ENCODE assay signal across 9 cellular contexts in genomic region chr2:19933351-19933981, GRCh38. TPM values are rescaled to one million over a fixed set of nuclear protein-coding genes. Genes with fewer than 3 reads are reported as not detected.
A peak's percentile ranks its signal among the peaks of the same experiment; 100 is the strongest.
DNase-seq lines count a peak whose midpoint lies in the region; ATAC-seq, FAIRE-seq and TF ChIP-seq lines count a peak whose summit lies in the region.
"Had no signal": no experiment of that assay in that cellular context is flagged by ENCODE, and none has a peak within 500 bp of the region (broad histone marks: within the 10 kb centered on the region; RNA-seq: fewer than 3 reads in every experiment).

No MANE protein-coding gene starts in this region.

- no peaks in the 10 kb centered on the region for H3K9me3 ChIP-seq in SK-N-MC (ENCODE audit: low read depth, low read length)
- peaks cover 5% of the 10 kb centered on the region for H3K9me3 ChIP-seq in HepG2 (ENCODE audit: low read length)

- no peaks in the 10 kb centered on the region for H3K79me2 ChIP-seq in HepG2 (ENCODE audit: insufficient read depth, low read length)

- H3K9me3 Mint-ChIP-seq in natural killer cell: peaks cover 0 to 5% of the 10 kb centered on the region in 2 donors

- peaks cover 13% of the 10 kb centered on the region for H3K36me3 Mint-ChIP-seq in natural killer cell

- CTCF ChIA-PET in HepG2 (lab: Yijun Ruan, JAX; ENCODE audit: low intra/inter-chr PET ratio, low total read pairs): no interaction called here

- BruUV-seq in HepG2 (replicated peaks; lab: Mats Ljungman, UMichigan): no TSS peak

- TF ChIP-seq EP300 in HepG2 (IDR thresholded peaks at IDR 0.05; ENCODE audit: low read depth in 2 of 2, low read length in 2 of 2) (peak in 1 of 2 experiments; percentile 25; a peak in 1 of 4 replicates), HepG2 (CRISPR knock-in tag; IDR thresholded peaks at IDR 0.05; ENCODE audit: borderline replicate concordance) (no peak)

- ATAC-seq in HG02798 (IDR thresholded peaks at IDR 0.05; ENCODE audit: poor library complexity, unreplicated experiment) (peak; percentile 73), HepG2 (peak; percentile 93), natural killer cell (no peak), HG03039 (IDR thresholded peaks at IDR 0.05; ENCODE audit: unreplicated experiment) (no peak)

- peak overlapping the region; percentile 17 for H2AFZ ChIP-seq in HepG2 (ENCODE audit: low read length)

- no peak for FAIRE-seq in HepG2 (lab: Jason Lieb, UNC)

- no peak overlapping the region for H3K4me3 ChIP-seq in SK-N-MC
- H3K4me3 ChIP-seq in HepG2 (replicated peaks in 1 of 3; ENCODE audit: insufficient read depth in 1 of 3, low read depth in 2 of 3, low read length in 3 of 3): no peak overlapping the region

- no peak for TF ChIP-seq RAD21 in HepG2 (CRISPR knock-in tag; IDR thresholded peaks at IDR 0.05)

- intact Hi-C loops in HepG2 (cut with micrococcal nuclease; ENCODE audit: unreplicated experiment): no loop called here
- intact Hi-C loops in natural killer cell (cut with micrococcal nuclease): no loop called here

- peak overlapping the region; percentile 55 for H3K4me2 ChIP-seq in HepG2 (ENCODE audit: low read depth, low read length)

- H3K9ac ChIP-seq in SK-N-MC (ENCODE audit: insufficient read length): no peak overlapping the region
- peak overlapping the region; percentile 43; the same call in 1 of the 2 replicates for H3K9ac ChIP-seq in HepG2 (ENCODE audit: insufficient read depth, low read depth, low read length)

- H3K27ac Mint-ChIP-seq in natural killer cell: no peak overlapping the region

- H3K27ac ChIP-seq in SK-N-MC (peak overlapping the region; percentile 44), HepG2 (ENCODE audit: extremely low read length, insufficient read depth, low read length) (peak overlapping the region; percentile 61)

- POLR2A ChIA-PET in HepG2 (lab: Yijun Ruan, JAX): interaction anchor here (0.5 to 1.5 kb wide), 5 partner anchors 32 to 119 kb away, joined by 3 to 5 read pairs (median 3); partner anchors contain the start of genes LAPTM4A and TTC32

- in situ Hi-C loops in HepG2 (cut with HindIII; ENCODE audit: extremely low pct_ligation_motif_present, low pct_unique_long_range_greater_than_20kb): no loop called here
- in situ Hi-C loops in GM13977 (cut with MboI; ENCODE audit: low pct_unique_long_range_greater_than_20kb, low sequenced_read_pairs, unreplicated experiment): no loop called here

- H3K27me3 ChIP-seq in HepG2 (ENCODE audit: control insufficient read depth in 1 of 2, insufficient read depth in 2 of 2, low read length in 2 of 2): no peaks in the 10 kb centered on the region

- DNase-seq in GM10266 (ENCODE audit: extremely low spot score) (peak; percentile 6), SK-N-MC (ENCODE audit: low read depth, low spot score) (no peak), HepG2 (ENCODE audit: low spot score) (peak; percentile 74), natural killer cell (no peak), GM13977 (ENCODE audit: low spot score) (no peak)
- DNase-seq in stimulated activated CD4-positive, alpha-beta T cell treated with anti-CD3 and anti-CD28 coated beads, Interleukin-2, amount 100 ng/mL, for 48 hours: no peak
- DNase-seq: T1000 had no signal

- H3K4me1 Mint-ChIP-seq in natural killer cell: no peaks in the 10 kb centered on the region

- H3K27me3 Mint-ChIP-seq in natural killer cell (ENCODE audit: low read depth in 2 of 2): no peaks in the 10 kb centered on the region

- H3K4me3 Mint-ChIP-seq in natural killer cell: no peak overlapping the region

- H3K36me3 ChIP-seq in SK-N-MC (ENCODE audit: insufficient read depth, low read length): peaks cover 62% of the 10 kb centered on the region
- H3K36me3 ChIP-seq in HepG2 (replicated peaks in 1 of 2; ENCODE audit: control insufficient read depth in 1 of 2, insufficient read depth in 2 of 2, low read length in 2 of 2): peaks cover 9 to 48% of the 10 kb centered on the region in 2 experiments

- 43% methylated on average over 5 of the region's 5 CpGs for WGBS in HepG2 (ENCODE audit: low lambda C conversion rate)

- TF ChIP-seq POLR2A in HepG2 (IDR thresholded peaks at IDR 0.05; ENCODE audit: insufficient read depth in 1 of 2, low read depth in 2 of 2, low read length in 2 of 2): no peak

- no peaks in the 10 kb centered on the region for H4K20me1 ChIP-seq in HepG2 (ENCODE audit: insufficient read depth, low read length)

- TF ChIP-seq CTCF in GM10266 (IDR thresholded peaks at IDR 0.05; ENCODE audit: control insufficient read depth, insufficient read depth, low read depth, missing control alignments): no peak
- no peak for TF ChIP-seq CTCF in HepG2 (CRISPR knock-in tag; IDR thresholded peaks at IDR 0.05)
- no peak for TF ChIP-seq CTCF in natural killer cell (IDR thresholded peaks at IDR 0.05)
- TF ChIP-seq CTCF in GM13977 (IDR thresholded peaks at IDR 0.05; ENCODE audit: extremely low read depth, insufficient read depth, missing control alignments): no peak

- H3K4me1 ChIP-seq in HepG2 (ENCODE audit: insufficient read depth, low read length): peaks cover 26% of the 10 kb centered on the region

RNA-seq across cellular contexts. Expression of gene TTC32, which starts 31.7 kb away (rescaled TPM):
- total RNA-seq in HepG2 (2016; rRNA removed; fragmentation: Illumina TruSeq; extraction: Trizol): 18.5 and 21.6 TPM in 2 replicates
- total RNA-seq in HepG2 (2016; cell fraction: cytosol; rRNA removed; fragmentation: Illumina TruSeq; extraction: Trizol; ENCODE audit: low read depth): 3.0 and 3.8 TPM in 2 replicates
- total RNA-seq in HepG2 (2016; cell fraction: insoluble cytoplasmic fraction; rRNA removed; fragmentation: Illumina TruSeq; extraction: Trizol): 16.3 and 24.1 TPM in 2 replicates
- total RNA-seq in HepG2 (2016; cell fraction: membrane; rRNA removed; fragmentation: Illumina TruSeq; extraction: Trizol): 6.2 and 7.0 TPM in 2 replicates
- total RNA-seq in HepG2 (2016; cell fraction: nucleus; rRNA removed; fragmentation: Illumina TruSeq; extraction: Trizol): 45.3 and 49.4 TPM in 2 replicates
- polyA plus RNA-seq in HepG2 (2011; rRNA removed): 31.8 and 38.3 TPM in 2 replicates
- polyA plus RNA-seq in HepG2 (2011; cell fraction: cytosol; rRNA removed): 13.5 and 15.6 TPM in 2 replicates
- polyA plus RNA-seq in HepG2 (2011; cell fraction: nucleus; rRNA removed): 66.0 and 79.3 TPM in 2 replicates
- polyA plus RNA-seq in HepG2 (2012): 26.1 and 41.0 TPM in 2 replicates
- polyA plus RNA-seq in HepG2 (2016; cell fraction: cytosol; fragmentation: Illumina TruSeq; extraction: Trizol; ENCODE audit: low read depth): 2.9 TPM in 2 replicates
- 21.5 and 26.4 TPM in 2 replicates for polyA plus RNA-seq in HepG2 (2016; cell fraction: insoluble cytoplasmic fraction; fragmentation: Illumina TruSeq; extraction: Trizol; ENCODE audit: low read depth)
- 5.4 and 6.1 TPM in 2 replicates for polyA plus RNA-seq in HepG2 (2016; cell fraction: membrane; fragmentation: Illumina TruSeq; extraction: Trizol; ENCODE audit: low read depth)
- polyA plus RNA-seq in HepG2 (2016; cell fraction: nucleus; fragmentation: Illumina TruSeq; extraction: Trizol; ENCODE audit: insufficient read depth, low read depth): 65.4 and 67.3 TPM in 2 replicates
- polyA minus RNA-seq in HepG2 (2011; rRNA and poly(A)+ RNA removed; ENCODE audit: low replicate concordance): 14.4 and 14.7 TPM in 2 replicates
- 5.5 and 7.4 TPM in 2 replicates for polyA minus RNA-seq in HepG2 (2011; cell fraction: cytosol; rRNA and poly(A)+ RNA removed)
- 107 and 122 TPM in 2 replicates for polyA minus RNA-seq in HepG2 (2011; cell fraction: nucleus; rRNA and poly(A)+ RNA removed)
- total RNA-seq in natural killer cell: 10 to 100 TPM; 30.4 to 45.3 (median 37.2) TPM

RNA-seq across cellular contexts. Expression of gene WDR35, which starts 56.4 kb away (rescaled TPM):
- total RNA-seq in HepG2 (2016; rRNA removed; fragmentation: Illumina TruSeq; extraction: Trizol): 19.6 and 26.6 TPM in 2 replicates
- 2.4 and 2.8 TPM in 2 replicates for total RNA-seq in HepG2 (2016; cell fraction: cytosol; rRNA removed; fragmentation: Illumina TruSeq; extraction: Trizol; ENCODE audit: low read depth)
- 19.2 and 25.7 TPM in 2 replicates for total RNA-seq in HepG2 (2016; cell fraction: insoluble cytoplasmic fraction; rRNA removed; fragmentation: Illumina TruSeq; extraction: Trizol)
- 3.2 and 4.5 TPM in 2 replicates for total RNA-seq in HepG2 (2016; cell fraction: membrane; rRNA removed; fragmentation: Illumina TruSeq; extraction: Trizol)
- total RNA-seq in HepG2 (2016; cell fraction: nucleus; rRNA removed; fragmentation: Illumina TruSeq; extraction: Trizol): 30.6 and 31.4 TPM in 2 replicates
- 8.2 and 11.1 TPM in 2 replicates for polyA plus RNA-seq in HepG2 (2011; rRNA removed)
- 2.8 and 4.0 TPM in 2 replicates for polyA plus RNA-seq in HepG2 (2011; cell fraction: cytosol; rRNA removed)
- 17.1 and 18.5 TPM in 2 replicates for polyA plus RNA-seq in HepG2 (2011; cell fraction: nucleus; rRNA removed)
- polyA plus RNA-seq in HepG2 (2012): 6.4 and 8.8 TPM in 2 replicates
- 0.34 and 0.38 TPM in 2 replicates for polyA plus RNA-seq in HepG2 (2016; cell fraction: cytosol; fragmentation: Illumina TruSeq; extraction: Trizol; ENCODE audit: low read depth)
- polyA plus RNA-seq in HepG2 (2016; cell fraction: insoluble cytoplasmic fraction; fragmentation: Illumina TruSeq; extraction: Trizol; ENCODE audit: low read depth): 10.8 and 11.7 TPM in 2 replicates
- 0.88 and 1.1 TPM in 2 replicates for polyA plus RNA-seq in HepG2 (2016; cell fraction: membrane; fragmentation: Illumina TruSeq; extraction: Trizol; ENCODE audit: low read depth)
- 35.7 and 36.8 TPM in 2 replicates for polyA plus RNA-seq in HepG2 (2016; cell fraction: nucleus; fragmentation: Illumina TruSeq; extraction: Trizol; ENCODE audit: insufficient read depth, low read depth)
- polyA minus RNA-seq in HepG2 (2011; rRNA and poly(A)+ RNA removed; ENCODE audit: low replicate concordance): 4.9 and 7.4 TPM in 2 replicates
- polyA minus RNA-seq in HepG2 (2011; cell fraction: cytosol; rRNA and poly(A)+ RNA removed): 7.1 and 7.9 TPM in 2 replicates
- 37.7 and 50.3 TPM in 2 replicates for polyA minus RNA-seq in HepG2 (2011; cell fraction: nucleus; rRNA and poly(A)+ RNA removed)
- 1 to 10 TPM; 5.8 to 8.3 (median 7.7) TPM for total RNA-seq in natural killer cell

Comparison
In these comparisons a context has a peak if more than half of its experiments do, and no peak if none do; other contexts are left out.
1. DNase-seq: peak in GM10266 (single experiment) and HepG2 (single experiment); none in SK-N-MC (single experiment), natural killer cell (single experiment), stimulated activated CD4-positive, alpha-beta T cell treated with anti-CD3 and anti-CD28 coated beads, Interleukin-2, amount 100 ng/mL, for 48 hours (0 of 2) and GM13977 (single experiment).
2. ATAC-seq: peak in HG02798 (single experiment) and HepG2 (single experiment); none in natural killer cell (0 of 3) and HG03039 (single experiment).